Comparison of ENCODE assay signal across 9 cellular contexts in the genomic region with DNA sequence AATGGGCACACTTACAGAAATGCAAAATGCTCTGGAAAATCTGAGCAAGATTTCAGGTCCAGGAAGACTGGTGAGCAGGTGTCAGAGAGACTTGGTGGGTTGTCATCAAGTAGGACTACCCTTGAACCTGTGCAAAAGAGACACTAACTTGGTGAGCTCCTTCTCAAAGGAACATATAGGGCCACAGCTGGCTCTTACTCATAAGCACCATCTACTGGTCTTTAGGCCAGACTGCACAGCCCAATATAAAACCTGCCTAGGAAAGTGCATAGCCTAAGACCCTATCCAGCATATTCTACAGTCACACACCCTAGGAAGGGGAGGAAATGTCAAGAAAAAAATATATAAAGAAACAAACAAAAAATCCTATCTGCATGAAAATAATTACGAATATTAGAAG. TPM values are rescaled to one million over a fixed set of nuclear protein-coding genes. Genes with fewer than 3 reads are reported as not detected.
DNase-seq lines count a peak whose midpoint lies in the region; ATAC-seq and TF ChIP-seq lines count a peak whose summit lies in the region.
"Had no signal": no experiment of that assay in that cellular context is flagged by ENCODE, and none has a peak within 500 bp of the region (broad histone marks: within the 10 kb centered on the region; RNA-seq: fewer than 3 reads in every experiment).

No MANE protein-coding gene starts in this region.

- no peaks in the 10 kb centered on the region for H3K4me1 Mint-ChIP-seq in stimulated activated effector memory CD8-positive, alpha-beta T cell treated with anti-CD3 and anti-CD28 coated beads, Interleukin-12 subunit alpha, Interleukin-12 subunit beta, amount 100 ng/mL, for 72 hours
- H3K4me1 Mint-ChIP-seq: IgD-negative memory B cell had no signal

- CTCF ChIA-PET in Panc1 (lab: Charles Lee), result interaction anchor here (0.6 to 1.3 kb wide), 2 partner anchors 535 to 560 kb away, joined by 3 read pairs; a partner anchor contains a TSS

- no peak overlapping the region for H3K27ac ChIP-seq in Panc1 (ENCODE audit: low read length)

- ATAC-seq in HG02981 (IDR thresholded peaks at IDR 0.05; ENCODE audit: unreplicated experiment) (peak; percentile 79), Panc1 (peak; percentile 94), HG03039 (IDR thresholded peaks at IDR 0.05; ENCODE audit: unreplicated experiment) (no peak)
- ATAC-seq in stimulated activated effector memory CD8-positive, alpha-beta T cell treated with anti-CD3 and anti-CD28 coated beads, Interleukin-12 subunit alpha, Interleukin-12 subunit beta, amount 100 ng/mL, for 72 hours, result peak; percentile 55

- no peaks in the 10 kb centered on the region for H3K9me3 ChIP-seq in Panc1 (ENCODE audit: control insufficient read depth, insufficient read depth, low read depth, low read length)

- in situ Hi-C loops in GM13976 (cut with MboI; ENCODE audit: low sequenced_read_pairs, unreplicated experiment), result no loop called here
- in situ Hi-C loops in Panc1 (cut with HindIII; ENCODE audit: low pct_unique_long_range_greater_than_20kb, low sequenced_read_pairs), result no loop called here

- H3K4me3 Mint-ChIP-seq in stimulated activated effector memory CD8-positive, alpha-beta T cell treated with anti-CD3 and anti-CD28 coated beads, Interleukin-12 subunit alpha, Interleukin-12 subunit beta, amount 100 ng/mL, for 72 hours, result no peak overlapping the region
- H3K4me3 Mint-ChIP-seq: IgD-negative memory B cell had no signal

- H3K4me1 ChIP-seq in Panc1 (ENCODE audit: control insufficient read depth, insufficient read depth, low read length), result no peaks in the 10 kb centered on the region

- BruUV-seq in Panc1 (replicated peaks; lab: Mats Ljungman, UMichigan), result no TSS peak

- no peak for DNase-seq in AG09309 (ENCODE audit: low read depth)
- DNase-seq in GM13976 (ENCODE audit: low spot score), result peak; percentile 44
- peak; percentile 15 for DNase-seq in Panc1 (ENCODE audit: low read depth, low spot score)
- peak; percentile 5 for DNase-seq in fibroblast of peridontal ligament (ENCODE audit: extremely low read depth)
- DNase-seq in stimulated activated effector memory CD8-positive, alpha-beta T cell treated with anti-CD3 and anti-CD28 coated beads, Interleukin-12 subunit alpha, Interleukin-12 subunit beta, amount 100 ng/mL, for 72 hours (ENCODE audit: low spot score in 2 of 2), result no peak
- no peak for DNase-seq in SHP77 (lab: John Stamatoyannopoulos, UW)

- H3K4me3 ChIP-seq in AG09309 (ENCODE audit: control insufficient read depth, low read depth, low read length), result no peak overlapping the region
- no peak overlapping the region for H3K4me3 ChIP-seq in Panc1 (ENCODE audit: low read depth in 2 of 2, low read length in 2 of 2)

- no peaks in the 10 kb centered on the region for H3K36me3 ChIP-seq in Panc1 (ENCODE audit: control insufficient read depth, insufficient read depth, low read length)

- H3K9me3 Mint-ChIP-seq in stimulated activated effector memory CD8-positive, alpha-beta T cell treated with anti-CD3 and anti-CD28 coated beads, Interleukin-12 subunit alpha, Interleukin-12 subunit beta, amount 100 ng/mL, for 72 hours, result peaks cover 4% of the 10 kb centered on the region

- no peak overlapping the region for H3K27ac Mint-ChIP-seq in stimulated activated effector memory CD8-positive, alpha-beta T cell treated with anti-CD3 and anti-CD28 coated beads, Interleukin-12 subunit alpha, Interleukin-12 subunit beta, amount 100 ng/mL, for 72 hours
- H3K27ac Mint-ChIP-seq: IgD-negative memory B cell had no signal

- H3K36me3 Mint-ChIP-seq in stimulated activated effector memory CD8-positive, alpha-beta T cell treated with anti-CD3 and anti-CD28 coated beads, Interleukin-12 subunit alpha, Interleukin-12 subunit beta, amount 100 ng/mL, for 72 hours, result no peaks in the 10 kb centered on the region
- H3K36me3 Mint-ChIP-seq: IgD-negative memory B cell had no signal

- TF ChIP-seq CTCF in AG09309 (IDR thresholded peaks at IDR 0.05; ENCODE audit: control insufficient read depth, insufficient read depth, low read depth, low read length, missing control alignments) (peak; percentile 73), GM13976 (IDR thresholded peaks at IDR 0.05; ENCODE audit: borderline replicate concordance, control extremely low read depth, extremely low read depth, insufficient read depth, missing control alignments) (peak; percentile 38), Panc1 (IDR thresholded peaks at IDR 0.05) (peak; percentile 80)

- intact Hi-C loops in Panc1 (cut with micrococcal nuclease; ENCODE audit: unreplicated experiment), result loop anchor here (10.0 kb wide), 1 partner anchor 461 kb away; no protein-coding TSS in a partner anchor

- no peaks in the 10 kb centered on the region for H3K27me3 ChIP-seq in Panc1 (ENCODE audit: control insufficient read depth, insufficient read depth, low read length)

- POLR2A ChIA-PET in Panc1 (lab: Charles Lee), result no interaction called here

RNA-seq across cellular contexts. Expression of a gene that starts 18.2 kb away (rescaled TPM):
- total RNA-seq in Panc1 (2021; ENCODE audit: unreplicated experiment), result not detected
- polyA plus RNA-seq in Panc1 (2012; ENCODE audit: insufficient read length), result not detected
- polyA plus RNA-seq: IgD-negative memory B cell had no signal

RNA-seq across cellular contexts. Expression of a gene that starts 57.5 kb away (rescaled TPM):
- not detected for total RNA-seq in Panc1 (2021; ENCODE audit: unreplicated experiment)
- not detected for polyA plus RNA-seq in Panc1 (2012; ENCODE audit: insufficient read length)
- polyA plus RNA-seq: IgD-negative memory B cell had no signal

Comparison
In these comparisons a context has a peak if more than half of its experiments do, and no peak if none do; other contexts are left out.
1. DNase-seq: peak in GM13976 (single experiment), Panc1 (single experiment) and fibroblast of peridontal ligament (single experiment); none in AG09309 (single experiment), stimulated activated effector memory CD8-positive, alpha-beta T cell treated with anti-CD3 and anti-CD28 coated beads, Interleukin-12 subunit alpha, Interleukin-12 subunit beta, amount 100 ng/mL, for 72 hours (0 of 2) and SHP77 (0 of 2).
2. Peak in every context shown above with its lines, with median percentiles within 50 percentile points of each other: CTCF ChIP-seq.